ENCODE assay signal across 8 cellular contexts in genomic region chr15:66505430-66505811, GRCh38. TPM values are rescaled to one million over a fixed set of nuclear protein-coding genes. Genes with fewer than 3 reads are reported as not detected.
DNase-seq lines count a peak whose midpoint lies in the region; ATAC-seq and TF ChIP-seq lines count a peak whose summit lies in the region.

No MANE protein-coding gene starts in this region.

- TF ChIP-seq CTCF in liver (IDR thresholded peaks at IDR 0.05; ENCODE audit: low read depth, low read length, missing input control) (no peak), transverse colon (IDR thresholded peaks at IDR 0.05) (no peak)

- H3K27ac ChIP-seq in angular gyrus (ENCODE audit: low read depth, low read length) (peak overlapping the region; percentile 90), liver (ENCODE audit: low read depth in 1 of 2, low read length in 2 of 2) (peak overlapping the region; percentile 87 to 90), transverse colon (peak overlapping the region; percentile 88 to 98 (median 92))

- ATAC-seq in GM18511 (IDR thresholded peaks at IDR 0.05; ENCODE audit: unreplicated experiment) (peak; percentile 31), HG03439 (IDR thresholded peaks at IDR 0.05; ENCODE audit: unreplicated experiment) (peak; percentile 19), HG02759 (IDR thresholded peaks at IDR 0.05; ENCODE audit: unreplicated experiment) (no peak)

- H3K9ac ChIP-seq in liver (ENCODE audit: low read depth in 1 of 2, low read length in 2 of 2), result peak overlapping the region; percentile 10 to 72

- TF ChIP-seq POLR2A in transverse colon (IDR thresholded peaks at IDR 0.05), result no peak

- H3K4me1 ChIP-seq in liver (ENCODE audit: control insufficient read depth in 4 of 4, insufficient read depth in 4 of 4, low read length in 3 of 4) (peaks cover 0 to 25% (median 21%) of the 10 kb centered on the region in 4 donors), transverse colon (peaks cover 11 to 32% (median 22%) of the 10 kb centered on the region in 4 donors)

- intact Hi-C loops in transverse colon (cut with DNase I; ENCODE audit: low total_unique reads), result loop anchor here (2.0 kb wide), 1 partner anchor 119 kb away; the partner anchor contains the start of gene MAP2K1

- no peak for DNase-seq in transverse colon
- no peak for DNase-seq in KG1 (lab: John Stamatoyannopoulos, UW)
- DNase-seq in cerebellar nuclear complex (lab: John Stamatoyannopoulos, UW), result no peak

- H3K9me3 ChIP-seq in liver (ENCODE audit: control insufficient read depth in 4 of 4, low read length in 3 of 4), result no peaks in the 10 kb centered on the region
- H3K9me3 ChIP-seq in transverse colon, result no peaks in the 10 kb centered on the region

- H3K4me3 ChIP-seq in liver (ENCODE audit: low read depth in 1 of 3, low read length in 3 of 3) (peak overlapping the region; percentile 83 to 100 (median 94)), transverse colon (peak overlapping the region; percentile 58 to 96 (median 88))

- no peak for TF ChIP-seq EP300 in transverse colon (IDR thresholded peaks at IDR 0.05; ENCODE audit: low read depth)

- whole genome bisulfite sequencing in liver, result under 1% methylated on average over 13 of the region's 13 CpGs
- 1 to 3% methylated on average over 4 to 13 of the region's 13 CpGs for WGBS in transverse colon (ENCODE audit: low coverage in 1 of 2), 2 donors

- TF ChIP-seq RAD21 in liver (IDR thresholded peaks at IDR 0.05), result no peak

- in situ Hi-C loops in transverse colon (cut with MboI; ENCODE audit: low pct_ligation_motif_present in 1 of 4, low pct_unique_long_range_greater_than_20kb in 1 of 4, low sequenced_read_pairs in 3 of 4), result no loop called here

- H3K27me3 ChIP-seq in liver (ENCODE audit: control insufficient read depth in 4 of 4, insufficient read depth in 4 of 4, low read length in 3 of 4) (no peaks in the 10 kb centered on the region), transverse colon (no peaks in the 10 kb centered on the region)

- H3K36me3 ChIP-seq in liver (ENCODE audit: control insufficient read depth in 4 of 4, insufficient read depth in 3 of 4, low read depth in 1 of 4, low read length in 3 of 4) (peaks cover 4 to 27% (median 25%) of the 10 kb centered on the region in 4 donors), transverse colon (peaks cover 0 to 26% (median 12%) of the 10 kb centered on the region in 4 donors)

TF ChIP-seq in liver, 16 proteins besides CTCF, POLR2A, EP300 and RAD21:
- TF ChIP-seq TAF1 (conservative IDR thresholded peaks at IDR 0.05) (no peak), HNF4G (IDR thresholded peaks at IDR 0.05) (no peak), REST (IDR thresholded peaks at IDR 0.05) (no peak), HNF4A (conservative IDR thresholded peaks at IDR 0.05) (no peak), ZBTB33 (IDR thresholded peaks at IDR 0.05) (no peak), YY1 (IDR thresholded peaks at IDR 0.05) (no peak), SP1 (IDR thresholded peaks at IDR 0.05) (no peak), JUND (IDR thresholded peaks at IDR 0.05) (no peak), GABPA (IDR thresholded peaks at IDR 0.05 in 1 of 2, conservative IDR thresholded peaks at IDR 0.05 in 1 of 2) (no peak), MAX (IDR thresholded peaks at IDR 0.05) (no peak), RXRA (IDR thresholded peaks at IDR 0.05) (no peak), FOXA1 (IDR thresholded peaks at IDR 0.05) (no peak), FOXA2 (IDR thresholded peaks at IDR 0.05) (no peak), NR2F2 (IDR thresholded peaks at IDR 0.05) (no peak), EGR1 (IDR thresholded peaks at IDR 0.05; ENCODE audit: low read depth in 2 of 2) (no peak)
- TF ChIP-seq, protein P1, sequence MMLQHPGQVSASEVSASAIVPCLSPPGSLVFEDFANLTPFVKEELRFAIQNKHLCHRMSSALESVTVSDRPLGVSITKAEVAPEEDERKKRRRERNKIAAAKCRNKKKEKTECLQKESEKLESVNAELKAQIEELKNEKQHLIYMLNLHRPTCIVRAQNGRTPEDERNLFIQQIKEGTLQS (IDR thresholded peaks at IDR 0.05), result no peak

RNA-seq across cellular contexts. Expression of gene ZWILCH, which starts 0.3 kb away (rescaled TPM):
- 10 to 100 TPM in 1 of 2 donors, 1 to 10 TPM in 1; 3.5 to 11.3 TPM for total RNA-seq in liver
- polyA plus RNA-seq in liver, result 1 to 10 TPM; 1.5 to 2.3 TPM
- 1 to 10 TPM; 1.9 to 6.8 (median 4.4) TPM for total RNA-seq in transverse colon

RNA-seq across cellular contexts. Expression of gene RPL4, which starts 0.8 kb away (rescaled TPM):
- total RNA-seq in liver (1,000 to 10,000 TPM; 1,530 to 1,638 TPM), transverse colon (1,000 to 10,000 TPM; 1,084 to 1,586 (median 1,392) TPM)
- 1,000 to 10,000 TPM in 1 of 2 donors, 100 to 1,000 TPM in 1; 323 to 1,351 TPM for polyA plus RNA-seq in liver

RNA-seq across cellular contexts. Expression of gene SNAPC5, which starts 7.9 kb away (rescaled TPM):
- total RNA-seq in liver (10 to 100 TPM; 11.3 to 21.4 TPM), transverse colon (10 to 100 TPM in 3 of 4 donors, 1 to 10 TPM in 1; 2.6 to 64.0 (median 32.1) TPM)
- 10 to 100 TPM; 22.7 to 24.9 TPM for polyA plus RNA-seq in liver
